ENCODE assay signal across 8 cellular contexts in genomic region chr6:135938588-135939215, GRCh38.
DNase-seq lines count a peak whose midpoint lies in the region; ATAC-seq and TF ChIP-seq lines count a peak whose summit lies in the region.

No MANE protein-coding gene starts in this region.

- H3K36me3 Mint-ChIP-seq in endothelial cell (ENCODE audit: low read depth, unreplicated experiment) (no peaks in the 10 kb centered on the region), nephron progenitor cell (ENCODE audit: low read depth) (no peaks in the 10 kb centered on the region)
- no peaks in the 10 kb centered on the region for H3K36me3 Mint-ChIP-seq in activated T-cell treated with anti-CD3 and anti-CD28 coated beads, Interleukin-2, amount 50 U/mL, for 72 hours (ENCODE audit: insufficient read depth in 2 of 2)

- DNase-seq in EH (ENCODE audit: low read depth) (peak; percentile 37), NCI-H69 (lab: John Stamatoyannopoulos, UW) (peak; percentile 31), endothelial cell (ENCODE audit: low spot score) (no peak), nephron progenitor cell (no peak)
- DNase-seq in activated T-cell treated with anti-CD3 and anti-CD28 coated beads, Interleukin-2, amount 50 U/mL, for 72 hours = no peak

- peak; percentile 15 for TF ChIP-seq CTCF in endothelial cell (IDR thresholded peaks at IDR 0.05; ENCODE audit: unreplicated experiment)
- peak; percentile 37 for TF ChIP-seq CTCF in nephron progenitor cell (IDR thresholded peaks at IDR 0.05)

- H3K9me3 Mint-ChIP-seq in endothelial cell (ENCODE audit: unreplicated experiment) (no peaks in the 10 kb centered on the region), nephron progenitor cell (no peaks in the 10 kb centered on the region)
- H3K9me3 Mint-ChIP-seq in activated T-cell treated with anti-CD3 and anti-CD28 coated beads, Interleukin-2, amount 50 U/mL, for 72 hours = no peaks in the 10 kb centered on the region

- H3K4me3 Mint-ChIP-seq in endothelial cell (ENCODE audit: unreplicated experiment) = no peak overlapping the region
- no peak overlapping the region for H3K4me3 Mint-ChIP-seq in nephron progenitor cell
- no peak overlapping the region for H3K4me3 Mint-ChIP-seq in activated T-cell treated with anti-CD3 and anti-CD28 coated beads, Interleukin-2, amount 50 U/mL, for 72 hours

- H3K4me1 Mint-ChIP-seq in endothelial cell (ENCODE audit: unreplicated experiment) (no peaks in the 10 kb centered on the region), nephron progenitor cell (peaks cover 7% of the 10 kb centered on the region)
- no peaks in the 10 kb centered on the region for H3K4me1 Mint-ChIP-seq in activated T-cell treated with anti-CD3 and anti-CD28 coated beads, Interleukin-2, amount 50 U/mL, for 72 hours (ENCODE audit: low read depth)

- peaks cover 4% of the 10 kb centered on the region for H3K27me3 Mint-ChIP-seq in endothelial cell (ENCODE audit: unreplicated experiment)
- H3K27me3 Mint-ChIP-seq in nephron progenitor cell (ENCODE audit: low read depth, poor library complexity) = peaks cover under 1% of the 10 kb centered on the region
- peaks cover 5% of the 10 kb centered on the region for H3K27me3 Mint-ChIP-seq in activated T-cell treated with anti-CD3 and anti-CD28 coated beads, Interleukin-2, amount 50 U/mL, for 72 hours (ENCODE audit: low read depth)

- H3K27ac Mint-ChIP-seq in endothelial cell (ENCODE audit: unreplicated experiment) = no peak overlapping the region
- H3K27ac Mint-ChIP-seq in nephron progenitor cell = no peak overlapping the region
- no peak overlapping the region for H3K27ac Mint-ChIP-seq in activated T-cell treated with anti-CD3 and anti-CD28 coated beads, Interleukin-2, amount 50 U/mL, for 72 hours

- no peak for ATAC-seq in GM21825 (IDR thresholded peaks at IDR 0.05; ENCODE audit: unreplicated experiment)
- no peak for ATAC-seq in activated T-cell treated with anti-CD3 and anti-CD28 coated beads, Interleukin-2, amount 50 U/mL, for 72 hours (replicated peaks in 1 of 2)
- no peak for ATAC-seq in HG03457 (IDR thresholded peaks at IDR 0.05; ENCODE audit: unreplicated experiment)
- ATAC-seq in GM19455 (IDR thresholded peaks at IDR 0.05; ENCODE audit: unreplicated experiment) = no peak

Comparison
In these comparisons a context has a peak if more than half of its experiments do, and no peak if none do; other contexts are left out.
1. DNase-seq: peak in EH (single experiment) and NCI-H69 (single experiment); none in endothelial cell (single experiment), nephron progenitor cell (single experiment) and activated T-cell treated with anti-CD3 and anti-CD28 coated beads, Interleukin-2, amount 50 U/mL, for 72 hours (0 of 2).